ENCODE assay signal across 17 cellular contexts in genomic region chr3:41144631-41145030, GRCh38. TPM values are rescaled to one million over a fixed set of nuclear protein-coding genes. Genes with fewer than 3 reads are reported as not detected.
A peak's percentile ranks its signal among the peaks of the same experiment; 100 is the strongest.
DNase-seq lines count a peak whose midpoint lies in the region; ATAC-seq lines count a peak whose summit lies in the region.
"Had no signal": no experiment of that assay in that cellular context is flagged by ENCODE, and none has a peak within 500 bp of the region (broad histone marks: within the 10 kb centered on the region; RNA-seq: fewer than 3 reads in every experiment).

No MANE protein-coding gene starts in this region.

- DNase-seq in NCI-H2171 treated with DMSO at 0.1 percent for 48 hours (lab: John Stamatoyannopoulos, UW), result peak; percentile 16
- DNase-seq in NCI-H2171 (lab: John Stamatoyannopoulos, UW), result no peak
- DNase-seq in DMS 273 (lab: John Stamatoyannopoulos, UW; ENCODE audit: unreplicated experiment), result peak; percentile 69
- peak; percentile 53 to 81 for DNase-seq in NCI-H524 (lab: John Stamatoyannopoulos, UW)
- DNase-seq in cerebellum (ENCODE audit: low spot score), result peak; percentile 57
- no peak for DNase-seq in GM19240 (ENCODE audit: insufficient read length, low spot score)
- DNase-seq: AML-193; CD4-positive, alpha-beta memory T cell; DMS53; DND-41; EL; GM23248; HCEC 1CT had no signal

- ATAC-seq in HG03460 (IDR thresholded peaks at IDR 0.05; ENCODE audit: unreplicated experiment) (no peak), HG02840 (IDR thresholded peaks at IDR 0.05; ENCODE audit: low FRiP score, unreplicated experiment) (no peak)
- ATAC-seq: A549, HepG2 had no signal

RNA-seq across cellular contexts. Expression of gene CTNNB1, which starts 54.7 kb away (rescaled TPM):
- total RNA-seq in cerebellum, result 906 TPM

Comparison
In these comparisons a context has a peak if more than half of its experiments do, and no peak if none do; other contexts are left out.
1. DNase-seq: peak in NCI-H2171 treated with DMSO at 0.1 percent for 48 hours (single experiment), DMS 273 (single experiment), NCI-H524 (2 of 2) and cerebellum (single experiment); none in NCI-H2171 (single experiment) and GM19240 (single experiment).